In the genomic region with DNA sequence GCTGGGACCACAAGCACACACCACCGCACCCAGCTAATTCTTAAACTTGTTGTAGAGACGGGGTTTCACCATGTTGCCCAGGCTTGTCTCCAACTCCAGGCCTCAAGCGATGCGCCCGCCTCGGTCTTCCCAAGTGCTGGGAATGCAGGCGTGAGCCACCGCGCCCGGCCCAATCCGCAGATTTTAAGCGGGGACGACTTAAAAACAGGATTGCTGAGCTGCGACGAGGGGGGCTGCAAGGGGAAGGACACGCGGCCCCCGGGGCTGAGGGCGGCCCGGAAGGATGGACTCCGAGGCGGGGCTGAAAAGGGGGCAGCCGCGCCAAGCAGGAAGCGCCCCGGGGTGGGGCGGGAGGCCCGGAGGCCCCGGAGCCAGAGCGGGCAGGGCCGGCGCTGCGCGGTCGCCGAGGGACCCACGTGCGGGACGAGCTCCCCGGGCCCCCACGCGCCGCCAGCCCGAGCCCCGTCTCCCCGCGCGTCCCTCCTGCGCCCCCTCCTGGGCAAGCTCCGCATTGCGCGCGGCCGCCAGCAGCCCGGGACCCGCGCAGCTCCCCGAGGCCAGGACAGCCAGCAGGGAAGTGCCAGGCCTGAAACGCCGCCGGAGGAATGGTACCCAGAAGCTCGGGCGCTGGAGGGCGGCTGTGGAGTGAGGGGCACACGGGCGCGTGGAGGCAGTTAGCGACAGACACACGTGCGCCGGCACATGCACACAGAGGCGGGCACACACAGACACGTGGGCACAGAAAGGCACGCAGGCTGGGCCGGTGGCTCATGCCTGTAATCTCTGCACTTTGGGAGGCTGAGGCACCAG, we compare ENCODE assay signal across 8 cellular contexts. TPM values are rescaled to one million over a fixed set of nuclear protein-coding genes. Genes with fewer than 3 reads are reported as not detected.
DNase-seq lines count a peak whose midpoint lies in the region; ATAC-seq lines count a peak whose summit lies in the region.

No MANE protein-coding gene starts in this region.

- DNase-seq in NCI-H1694 (lab: John Stamatoyannopoulos, UW) = peak; percentile 8
- DNase-seq in NCI-H1694 treated with DMSO at 0.1 percent for 48 hours (lab: John Stamatoyannopoulos, UW) = no peak
- peak; percentile 75 for DNase-seq in NCI-H2196 (lab: John Stamatoyannopoulos, UW; ENCODE audit: unreplicated experiment)
- DNase-seq in activated CD8-positive, alpha-beta T cell treated with anti-CD3 and anti-CD28 coated beads, Interleukin-2, amount 10 ng/mL, durations not matched to agents 7 days and 5 days = peak; percentile 77
- DNase-seq in effector CD4-positive, alpha-beta T cell = peak; percentile 70
- peak; percentile 87 to 95 for DNase-seq in memory B cell (ENCODE audit: low spot score in 2 of 2)
- DNase-seq in stimulated activated CD8-positive, alpha-beta memory T cell treated with anti-CD3 and anti-CD28 coated beads, Interleukin-15, amount 100 ng/mL, for 1 hour (ENCODE audit: low read depth) = peak; percentile 52

- H3K4me3 Mint-ChIP-seq in activated CD8-positive, alpha-beta T cell treated with anti-CD3 and anti-CD28 coated beads, Interleukin-2, amount 10 ng/mL, durations not matched to agents 7 days and 5 days = peak overlapping the region; percentile 42
- H3K4me3 Mint-ChIP-seq in memory B cell = peak overlapping the region; percentile 68

- H3K27me3 Mint-ChIP-seq in activated CD8-positive, alpha-beta T cell treated with anti-CD3 and anti-CD28 coated beads, Interleukin-2, amount 10 ng/mL, durations not matched to agents 7 days and 5 days (ENCODE audit: low read depth) = peaks cover 12% of the 10 kb centered on the region
- peaks cover 16% of the 10 kb centered on the region for H3K27me3 Mint-ChIP-seq in memory B cell

- POLR2A ChIA-PET in activated CD8-positive, alpha-beta T cell treated with anti-CD3 and anti-CD28 coated beads, Interleukin-2, amount 10 ng/mL, durations not matched to agents 7 days and 5 days (lab: Charles Lee) = interaction anchor here (0.5 to 1.1 kb wide), 2 partner anchors 145 to 150 kb away, joined by 3 to 4 read pairs; partner anchors contain the start of gene FAAP20

- H3K27ac Mint-ChIP-seq in activated CD8-positive, alpha-beta T cell treated with anti-CD3 and anti-CD28 coated beads, Interleukin-2, amount 10 ng/mL, durations not matched to agents 7 days and 5 days = no peak overlapping the region
- no peak overlapping the region for H3K27ac Mint-ChIP-seq in memory B cell

- no peaks in the 10 kb centered on the region for H3K9me3 Mint-ChIP-seq in activated CD8-positive, alpha-beta T cell treated with anti-CD3 and anti-CD28 coated beads, Interleukin-2, amount 10 ng/mL, durations not matched to agents 7 days and 5 days (ENCODE audit: insufficient read depth)
- H3K9me3 Mint-ChIP-seq in memory B cell = no peaks in the 10 kb centered on the region

- H3K36me3 Mint-ChIP-seq in activated CD8-positive, alpha-beta T cell treated with anti-CD3 and anti-CD28 coated beads, Interleukin-2, amount 10 ng/mL, durations not matched to agents 7 days and 5 days (ENCODE audit: low read depth) = no peaks in the 10 kb centered on the region
- H3K36me3 Mint-ChIP-seq in memory B cell = peaks cover under 1% of the 10 kb centered on the region

- peak; percentile 87 for ATAC-seq in activated CD8-positive, alpha-beta T cell treated with anti-CD3 and anti-CD28 coated beads, Interleukin-2, amount 10 ng/mL, durations not matched to agents 7 days and 5 days
- ATAC-seq in memory B cell (ENCODE audit: low read depth) (peak; percentile 82), GM21825 (IDR thresholded peaks at IDR 0.05; ENCODE audit: unreplicated experiment) (no peak)

- CTCF ChIA-PET in activated CD8-positive, alpha-beta T cell treated with anti-CD3 and anti-CD28 coated beads, Interleukin-2, amount 10 ng/mL, durations not matched to agents 7 days and 5 days (lab: Charles Lee) = interaction anchor here (0.6 to 4.8 kb wide), 36 partner anchors 8 to 373 kb away, joined by 3 to 100 read pairs (median 4); partner anchors contain the start of genes MORN1 and RER1

- peaks cover 24% of the 10 kb centered on the region for H3K4me1 Mint-ChIP-seq in activated CD8-positive, alpha-beta T cell treated with anti-CD3 and anti-CD28 coated beads, Interleukin-2, amount 10 ng/mL, durations not matched to agents 7 days and 5 days (ENCODE audit: low read depth)
- peaks cover 20% of the 10 kb centered on the region for H3K4me1 Mint-ChIP-seq in memory B cell

RNA-seq across cellular contexts. Expression of gene PRKCZ, which starts 5.5 kb away (rescaled TPM):
- total RNA-seq in activated CD8-positive, alpha-beta T cell treated with anti-CD3 and anti-CD28 coated beads, Interleukin-2, amount 10 ng/mL, durations not matched to agents 7 days and 5 days = 10 to 100 TPM; 11.4 to 12.9 TPM

RNA-seq across cellular contexts. Expression of gene GABRD, which starts 25.6 kb away (rescaled TPM):
- not detected for total RNA-seq in activated CD8-positive, alpha-beta T cell treated with anti-CD3 and anti-CD28 coated beads, Interleukin-2, amount 10 ng/mL, durations not matched to agents 7 days and 5 days

RNA-seq across cellular contexts. Expression of gene CFAP74, which starts 41.1 kb away (rescaled TPM):
- total RNA-seq in activated CD8-positive, alpha-beta T cell treated with anti-CD3 and anti-CD28 coated beads, Interleukin-2, amount 10 ng/mL, durations not matched to agents 7 days and 5 days = not detected
